In the genomic region with DNA sequence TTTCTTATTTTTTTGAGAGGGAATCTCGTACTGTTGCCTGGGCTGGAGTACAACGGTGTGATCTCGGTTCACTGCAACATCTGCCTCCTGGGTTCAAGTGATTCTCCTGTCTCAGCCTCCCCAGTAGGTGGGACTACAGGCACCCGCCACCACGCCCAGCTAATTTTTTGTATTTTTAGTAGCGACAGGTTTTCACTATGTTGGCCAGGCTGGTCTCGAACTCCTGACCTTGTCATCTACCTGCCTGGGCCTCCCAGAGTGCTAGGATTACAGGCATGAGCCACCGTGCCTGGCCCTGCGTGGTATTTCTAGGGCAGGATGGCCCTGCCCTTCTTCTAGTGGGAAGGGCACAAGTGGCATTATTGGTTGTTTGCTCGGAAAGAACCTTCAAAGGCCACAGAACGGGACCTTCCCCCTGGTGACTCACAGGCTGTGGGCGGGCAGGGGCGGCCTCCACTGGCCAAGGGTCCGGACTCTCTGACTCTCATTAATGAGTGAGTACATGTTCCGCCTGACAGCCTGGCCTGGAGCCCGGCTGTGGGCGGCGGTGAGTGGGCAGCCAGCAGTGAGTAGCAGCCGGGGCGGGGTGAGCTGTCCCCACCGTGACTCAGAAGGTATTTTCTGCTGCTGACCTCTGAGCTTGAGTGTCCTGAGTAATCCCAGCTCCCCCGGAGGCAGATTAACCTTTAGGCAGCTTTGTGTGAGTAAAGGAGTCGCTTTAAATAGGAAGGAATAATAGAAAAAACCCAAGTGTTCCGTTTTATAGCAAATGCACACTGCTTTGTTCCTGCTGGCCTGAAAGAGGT, we compare ENCODE assay signal across 8 cellular contexts. TPM values are rescaled to one million over a fixed set of nuclear protein-coding genes. Genes with fewer than 3 reads are reported as not detected.
DNase-seq lines count a peak whose midpoint lies in the region; ATAC-seq and TF ChIP-seq lines count a peak whose summit lies in the region.

No MANE protein-coding gene starts in this region.

- peak overlapping the region; percentile 82 to 97 (median 86) for H3K27ac Mint-ChIP-seq in CD4-positive, CD25-positive, alpha-beta regulatory T cell
- peak overlapping the region in 4 of 5 experiments; percentile 76 to 95 (median 91) for H3K27ac Mint-ChIP-seq in brain
- H3K27ac Mint-ChIP-seq in immature natural killer cell = peak overlapping the region; percentile 96 to 99 (median 98)

- TF ChIP-seq CTCF in brain (conservative IDR thresholded peaks at IDR 0.05) = no peak

- H3K9me3 Mint-ChIP-seq in CD4-positive, CD25-positive, alpha-beta regulatory T cell = no peaks in the 10 kb centered on the region
- H3K9me3 Mint-ChIP-seq in brain (no peaks in the 10 kb centered on the region), immature natural killer cell (no peaks in the 10 kb centered on the region)

- ATAC-seq in CD4-positive, CD25-positive, alpha-beta regulatory T cell (ENCODE audit: low read depth in 2 of 2) = peak; percentile 25 to 37
- ATAC-seq in GM19395 (IDR thresholded peaks at IDR 0.05; ENCODE audit: unreplicated experiment) = peak; percentile 44

- H3K9me3 ChIP-seq in CD4-positive, CD25-positive, alpha-beta regulatory T cell (ENCODE audit: control insufficient read depth in 2 of 2, low read length in 2 of 2) = no peaks in the 10 kb centered on the region

- peaks cover 62% of the 10 kb centered on the region for H3K4me1 ChIP-seq in CD4-positive, CD25-positive, alpha-beta regulatory T cell (ENCODE audit: control insufficient read depth, insufficient read depth, low read length, poor library complexity, severe bottlenecking)

- H3K27me3 ChIP-seq in CD4-positive, CD25-positive, alpha-beta regulatory T cell (ENCODE audit: control insufficient read depth, insufficient read depth, low read length) = no peaks in the 10 kb centered on the region

- H3K27ac ChIP-seq in CD4-positive, CD25-positive, alpha-beta regulatory T cell (ENCODE audit: insufficient read depth, low read length, poor library complexity, severe bottlenecking) = peak overlapping the region; percentile 75
- peak overlapping the region in 20 of 21 experiments; percentile 55 to 91 (median 84) for H3K27ac ChIP-seq in skin epidermis

- H3K27me3 Mint-ChIP-seq in CD4-positive, CD25-positive, alpha-beta regulatory T cell = no peaks in the 10 kb centered on the region
- H3K27me3 Mint-ChIP-seq in brain (peaks cover 10% of the 10 kb centered on the region), immature natural killer cell (ENCODE audit: low read depth in 3 of 3) (peaks cover 4 to 19% (median 8%) of the 10 kb centered on the region in 3 donors)

- H3K4me3 ChIP-seq in CD4-positive, CD25-positive, alpha-beta regulatory T cell (ENCODE audit: low read depth, low read length) = peak overlapping the region; percentile 37
- H3K4me3 ChIP-seq in skin epidermis = peak overlapping the region in 2 of 7 experiments; percentile 9 to 19

- peaks cover 3% of the 10 kb centered on the region for H3K36me3 ChIP-seq in CD4-positive, CD25-positive, alpha-beta regulatory T cell (ENCODE audit: control insufficient read depth, insufficient read depth, low read length)

- peaks cover 0 to 75% (median 39%) of the 10 kb centered on the region in 4 donors for H3K4me1 Mint-ChIP-seq in CD4-positive, CD25-positive, alpha-beta regulatory T cell
- H3K4me1 Mint-ChIP-seq in brain = peaks cover 81% of the 10 kb centered on the region
- H3K4me1 Mint-ChIP-seq in immature natural killer cell = peaks cover 70 to 75% of the 10 kb centered on the region in 2 donors

- peak in 2 of 3 donors; percentile 44 to 61 for DNase-seq in CD4-positive, CD25-positive, alpha-beta regulatory T cell
- DNase-seq in HPDE6-E6E7 (ENCODE audit: extremely low spot score) = peak; percentile 94
- DNase-seq in T1000 (lab: John Stamatoyannopoulos, UW) = peak; percentile 99
- DNase-seq in immature natural killer cell = peak; percentile 75 to 83 (median 77)
- no peak for DNase-seq in NCI-H748 treated with DMSO at 0.1 percent for 48 hours (lab: John Stamatoyannopoulos, UW)

- H3K4me3 Mint-ChIP-seq in CD4-positive, CD25-positive, alpha-beta regulatory T cell = peak overlapping the region; percentile 68 to 88 (median 84)
- H3K4me3 Mint-ChIP-seq in brain = peak overlapping the region; percentile 58 to 84 (median 62)
- H3K4me3 Mint-ChIP-seq in immature natural killer cell = peak overlapping the region; percentile 83 to 95 (median 92)

- H3K36me3 Mint-ChIP-seq in CD4-positive, CD25-positive, alpha-beta regulatory T cell = no peaks in the 10 kb centered on the region
- peaks cover 14% of the 10 kb centered on the region for H3K36me3 Mint-ChIP-seq in brain
- no peaks in the 10 kb centered on the region for H3K36me3 Mint-ChIP-seq in immature natural killer cell

RNA-seq across cellular contexts. Expression of a gene that starts 5.1 kb away (rescaled TPM):
- total RNA-seq in CD4-positive, CD25-positive, alpha-beta regulatory T cell = 39.3 TPM
- under 1 TPM; 0.17 to 0.47 (median 0.28) TPM for polyA plus RNA-seq in CD4-positive, CD25-positive, alpha-beta regulatory T cell
- polyA plus RNA-seq in brain (ENCODE audit: insufficient read depth, low read depth, low replicate concordance) (23.7 TPM), immature natural killer cell (1 to 10 TPM in 1 of 3 donors, under 1 TPM in 2; 0.25 to 1.7 (median 0.31) TPM)

RNA-seq across cellular contexts. Expression of a gene that starts 17.5 kb away (rescaled TPM):
- 78.0 TPM for total RNA-seq in CD4-positive, CD25-positive, alpha-beta regulatory T cell
- 10 to 100 TPM; 12.0 to 13.6 (median 12.9) TPM for polyA plus RNA-seq in CD4-positive, CD25-positive, alpha-beta regulatory T cell
- polyA plus RNA-seq in brain (ENCODE audit: insufficient read depth, low read depth, low replicate concordance) (150 TPM), immature natural killer cell (10 to 100 TPM; 11.7 to 44.5 (median 17.9) TPM)
